23 cellular contexts compared by ENCODE assay signal in the genomic region with DNA sequence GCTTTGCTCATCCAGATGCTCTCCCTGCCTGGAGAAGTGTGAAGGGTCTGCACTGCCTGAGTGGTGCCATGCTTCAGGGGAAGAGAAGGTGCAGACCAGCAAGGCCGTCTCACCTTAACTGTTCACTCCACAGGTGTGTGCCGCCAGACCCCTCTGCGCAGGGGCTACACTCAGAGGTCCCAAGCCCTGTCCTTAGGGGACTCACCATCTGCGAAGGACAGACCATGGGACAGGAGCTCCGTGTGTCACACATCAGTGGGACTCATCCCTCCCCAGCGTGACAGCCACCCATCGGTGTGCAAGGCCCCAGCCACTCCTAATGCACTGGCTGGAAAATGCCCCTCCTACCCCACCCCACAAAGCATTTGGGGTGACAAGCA.
"Had no signal": no experiment of that assay in that cellular context is flagged by ENCODE, and none has a peak within 500 bp of the region (broad histone marks: within the 10 kb centered on the region; RNA-seq: fewer than 3 reads in every experiment).

No MANE protein-coding gene starts in this region.

- H3K36me3 ChIP-seq: gastrocnemius medialis, transverse colon had no signal

- DNase-seq: activated CD4-positive, alpha-beta T cell treated with anti-CD3 and anti-CD28 coated beads for 36 hours; activated CD4-positive, CD25-positive, alpha-beta regulatory T cell; activated CD8-positive, alpha-beta T cell treated with anti-CD3 and anti-CD28 coated beads, Interleukin-2, amount 10 ng/mL, durations not matched to agents 7 days and 5 days; activated naive CD4-positive, alpha-beta T cell; activated T-cell treated with anti-CD3 and anti-CD28 coated beads for 4 hours; activated T-cell treated with anti-CD3 and anti-CD28 coated beads, Interleukin-2, amount 50 U/mL, for 72 hours; cerebellar nuclear complex; cortex of kidney; effector memory CD8-positive, alpha-beta T cell; erythroblast; gastrocnemius medialis; hippocampal formation; nucleus accumbens; stimulated activated CD4-positive, alpha-beta T cell treated with anti-CD3 and anti-CD28 coated beads, Interleukin-2, amount 100 ng/mL, for 48 hours; stimulated activated naive CD4-positive, alpha-beta T cell treated with Interleukin-2 at 50 U/mL for 16 hours; T-helper 1 cell; testis; transverse colon had no signal

- H3K27me3 ChIP-seq: testis had no signal

- H3K4me3 ChIP-seq: gastrocnemius medialis, lung, mucosa of descending colon, testis, transverse colon had no signal

- H3K9me3 ChIP-seq: mucosa of descending colon, testis had no signal

- ATAC-seq: activated CD4-positive, alpha-beta T cell treated with anti-CD3 and anti-CD28 coated beads for 36 hours; activated CD8-positive, alpha-beta T cell treated with anti-CD3 and anti-CD28 coated beads, Interleukin-2, amount 10 ng/mL, durations not matched to agents 7 days and 5 days; activated naive CD4-positive, alpha-beta T cell treated with anti-CD3 and anti-CD28 coated beads, Interleukin-2, amount 50 U/mL, for 72 hours; activated T-cell treated with anti-CD3 and anti-CD28 coated beads, Interleukin-2, amount 50 U/mL, for 72 hours; effector memory CD8-positive, alpha-beta T cell; gastrocnemius medialis; mucosa of descending colon; right cardiac atrium had no signal

- H3K4me1 ChIP-seq: gastrocnemius medialis, parathyroid adenoma, testis, transverse colon had no signal

- H3K27ac ChIP-seq: gastrocnemius medialis, parathyroid adenoma, testis, transverse colon had no signal
